22 cellular contexts compared by ENCODE assay signal in genomic region chr13:33366469-33367062, GRCh38.
"Had no signal": no experiment of that assay in that cellular context is flagged by ENCODE, and none has a peak within 500 bp of the region (broad histone marks: within the 10 kb centered on the region; RNA-seq: fewer than 3 reads in every experiment).

No MANE protein-coding gene starts in this region.

- H3K27me3 ChIP-seq: colonic mucosa, hepatocyte, spleen had no signal

- H3K27ac ChIP-seq: colonic mucosa, hepatocyte, prostate gland, spleen, thoracic aorta had no signal

- H3K36me3 Mint-ChIP-seq: naive thymus-derived CD8-positive, alpha-beta T cell; stimulated activated memory B cell treated with anti-CD40 and anti-IgM and Interleukin-4, amounts not matched to agents 10 μg/mL and 1 μg/mL and 100 μg/mL, for 72 hours had no signal

- DNase-seq: colonic mucosa; effector CD4-positive, alpha-beta T cell; endodermal cell; erythroblast; foreskin melanocyte; head of caudate nucleus; kidney; left cardiac atrium; mesendoderm; naive thymus-derived CD8-positive, alpha-beta T cell; spleen; stimulated activated CD4-positive, alpha-beta T cell treated with anti-CD3 and anti-CD28 coated beads, Interleukin-15, amount 100 ng/mL, for 24 hours; stimulated activated CD4-positive, alpha-beta T cell treated with anti-CD3 and anti-CD28 coated beads, Interleukin-1b, Interleukin-23, amount 100 ng/mL, for 48 hours; stimulated activated CD4-positive, alpha-beta T cell treated with anti-CD3 and anti-CD28 coated beads, Interleukin-4, amount 100 ng/mL, for 24 hours; trophoblast cell had no signal

- ATAC-seq: left cardiac atrium; naive thymus-derived CD8-positive, alpha-beta T cell; sciatic nerve; stimulated activated memory B cell treated with anti-CD40 and anti-IgM and Interleukin-4, amounts not matched to agents 10 μg/mL and 1 μg/mL and 100 μg/mL, for 72 hours had no signal

- H3K9me3 ChIP-seq: colonic mucosa, prostate gland, spleen, thoracic aorta had no signal

- H3K36me3 ChIP-seq: colonic mucosa, prostate gland, spleen, thoracic aorta had no signal

- H3K4me3 ChIP-seq: colonic mucosa, hepatocyte, prostate gland, spleen, thoracic aorta had no signal

- H3K4me1 ChIP-seq: colonic mucosa, prostate gland had no signal

- H3K4me3 Mint-ChIP-seq: endodermal cell; naive thymus-derived CD8-positive, alpha-beta T cell; neural crest cell; stimulated activated memory B cell treated with anti-CD40 and anti-IgM and Interleukin-4, amounts not matched to agents 10 μg/mL and 1 μg/mL and 100 μg/mL, for 72 hours; stimulated activated naive CD8-positive, alpha-beta T cell treated with anti-CD3 and anti-CD28 coated beads, Interleukin-15, Interleukin-2, amounts not matched to agents 100 ng/mL and 50 ng/mL, for 24 hours had no signal

- H3K4me1 Mint-ChIP-seq: endodermal cell, neural crest cell had no signal

- H3K27me3 Mint-ChIP-seq: stimulated activated memory B cell treated with anti-CD40 and anti-IgM and Interleukin-4, amounts not matched to agents 10 μg/mL and 1 μg/mL and 100 μg/mL, for 72 hours had no signal

- H3K27ac Mint-ChIP-seq: endodermal cell; naive thymus-derived CD8-positive, alpha-beta T cell; stimulated activated memory B cell treated with anti-CD40 and anti-IgM and Interleukin-4, amounts not matched to agents 10 μg/mL and 1 μg/mL and 100 μg/mL, for 72 hours; stimulated activated naive CD8-positive, alpha-beta T cell treated with anti-CD3 and anti-CD28 coated beads, Interleukin-15, Interleukin-2, amounts not matched to agents 100 ng/mL and 50 ng/mL, for 24 hours had no signal
